30 cellular contexts compared by ENCODE assay signal in genomic region chr15:96764946-96765345, GRCh38.
"Had no signal": no experiment of that assay in that cellular context is flagged by ENCODE, and none has a peak within 500 bp of the region (broad histone marks: within the 10 kb centered on the region; RNA-seq: fewer than 3 reads in every experiment).

No MANE protein-coding gene starts in this region.

- H3K9me3 Mint-ChIP-seq: activated CD4-positive, alpha-beta T cell treated with anti-CD3 and anti-CD28 coated beads, Interleukin-2, amount 10 ng/mL, durations not matched to agents 7 days and 5 days; activated naive CD4-positive, alpha-beta T cell treated with anti-CD3 and anti-CD28 coated beads, Interleukin-2, amount 10 ng/mL, durations not matched to agents 7 days and 5 days; activated naive CD8-positive, alpha-beta T cell treated with anti-CD3 and anti-CD28 coated beads, Interleukin-2, amount 10 ng/mL, durations not matched to agents 7 days and 5 days; activated T-cell treated with anti-CD3 and anti-CD28 coated beads, Interleukin-2, amount 50 U/mL, for 24 hours; T-helper 2 cell treated with Interferon-gamma antibody and Interleukin-4, amounts not matched to agents 5 μg/mL and 100 μg/mL, for 36 hours had no signal

- H3K27me3 Mint-ChIP-seq: activated CD4-positive, alpha-beta memory T cell treated with anti-CD3 and anti-CD28 coated beads, Interleukin-2, amount 10 ng/mL, durations not matched to agents 7 days and 5 days; activated CD4-positive, alpha-beta T cell treated with anti-CD3 and anti-CD28 coated beads, Interleukin-2, amount 10 ng/mL, durations not matched to agents 7 days and 5 days; activated naive CD4-positive, alpha-beta T cell treated with anti-CD3 and anti-CD28 coated beads, Interleukin-2, amount 10 ng/mL, durations not matched to agents 7 days and 5 days; activated naive CD8-positive, alpha-beta T cell treated with anti-CD3 and anti-CD28 coated beads, Interleukin-2, amount 10 ng/mL, durations not matched to agents 7 days and 5 days; activated T-cell treated with anti-CD3 and anti-CD28 coated beads, Interleukin-2, amount 50 U/mL, for 24 hours; T-helper 17 cell had no signal

- H3K27me3 ChIP-seq: ascending aorta, breast epithelium, cardiac muscle cell, colonic mucosa had no signal

- H3K27ac ChIP-seq: ascending aorta, breast epithelium, cardiac muscle cell, colonic mucosa, epithelial cell of prostate, WERI-Rb-1 had no signal

- H3K27ac Mint-ChIP-seq: activated CD4-positive, alpha-beta memory T cell treated with anti-CD3 and anti-CD28 coated beads, Interleukin-2, amount 10 ng/mL, durations not matched to agents 7 days and 5 days; activated CD4-positive, alpha-beta T cell treated with anti-CD3 and anti-CD28 coated beads, Interleukin-2, amount 10 ng/mL, durations not matched to agents 7 days and 5 days; activated naive CD4-positive, alpha-beta T cell treated with anti-CD3 and anti-CD28 coated beads, Interleukin-2, amount 10 ng/mL, durations not matched to agents 7 days and 5 days; activated naive CD4-positive, alpha-beta T cell treated with anti-CD3 and anti-CD28 coated beads, Interleukin-2, amount 50 U/mL, for 72 hours; activated naive CD8-positive, alpha-beta T cell treated with anti-CD3 and anti-CD28 coated beads, Interleukin-2, amount 10 ng/mL, durations not matched to agents 7 days and 5 days; activated T-cell treated with anti-CD3 and anti-CD28 coated beads, Interleukin-2, amount 50 U/mL, for 24 hours; activated T-cell treated with anti-CD3 and anti-CD28 coated beads, Interleukin-2, amount 50 U/mL, for 72 hours; brain; T-helper 17 cell; T-helper 2 cell treated with Interferon-gamma antibody and Interleukin-4, amounts not matched to agents 5 μg/mL and 100 μg/mL, for 36 hours had no signal

- H3K4me3 ChIP-seq: ascending aorta, breast epithelium, cardiac muscle cell, colonic mucosa had no signal

- H3K36me3 ChIP-seq: ascending aorta, breast epithelium, cardiac muscle cell, colonic mucosa, WERI-Rb-1 had no signal

- H3K4me3 Mint-ChIP-seq: activated CD4-positive, alpha-beta memory T cell treated with anti-CD3 and anti-CD28 coated beads, Interleukin-2, amount 10 ng/mL, durations not matched to agents 7 days and 5 days; activated CD4-positive, alpha-beta T cell treated with anti-CD3 and anti-CD28 coated beads, Interleukin-2, amount 10 ng/mL, durations not matched to agents 7 days and 5 days; activated naive CD4-positive, alpha-beta T cell treated with anti-CD3 and anti-CD28 coated beads, Interleukin-2, amount 10 ng/mL, durations not matched to agents 7 days and 5 days; activated naive CD8-positive, alpha-beta T cell treated with anti-CD3 and anti-CD28 coated beads, Interleukin-2, amount 10 ng/mL, durations not matched to agents 7 days and 5 days; activated T-cell treated with anti-CD3 and anti-CD28 coated beads, Interleukin-2, amount 50 U/mL, for 24 hours; activated T-cell treated with anti-CD3 and anti-CD28 coated beads, Interleukin-2, amount 50 U/mL, for 72 hours; brain; T-helper 17 cell; T-helper 2 cell treated with Interferon-gamma antibody and Interleukin-4, amounts not matched to agents 5 μg/mL and 100 μg/mL, for 36 hours had no signal

- H3K9me3 ChIP-seq: ascending aorta, breast epithelium, colonic mucosa had no signal

- H3K4me1 Mint-ChIP-seq: activated CD4-positive, alpha-beta memory T cell treated with anti-CD3 and anti-CD28 coated beads, Interleukin-2, amount 10 ng/mL, durations not matched to agents 7 days and 5 days; activated CD4-positive, alpha-beta T cell treated with anti-CD3 and anti-CD28 coated beads, Interleukin-2, amount 10 ng/mL, durations not matched to agents 7 days and 5 days; activated naive CD4-positive, alpha-beta T cell treated with anti-CD3 and anti-CD28 coated beads, Interleukin-2, amount 10 ng/mL, durations not matched to agents 7 days and 5 days; activated naive CD8-positive, alpha-beta T cell treated with anti-CD3 and anti-CD28 coated beads, Interleukin-2, amount 10 ng/mL, durations not matched to agents 7 days and 5 days; brain; T-helper 17 cell had no signal

- H3K36me3 Mint-ChIP-seq: activated naive CD4-positive, alpha-beta T cell treated with anti-CD3 and anti-CD28 coated beads, Interleukin-2, amount 10 ng/mL, durations not matched to agents 7 days and 5 days; activated naive CD4-positive, alpha-beta T cell treated with anti-CD3 and anti-CD28 coated beads, Interleukin-2, amount 50 U/mL, for 72 hours; activated naive CD8-positive, alpha-beta T cell treated with anti-CD3 and anti-CD28 coated beads, Interleukin-2, amount 10 ng/mL, durations not matched to agents 7 days and 5 days; brain had no signal

- H3K4me1 ChIP-seq: ascending aorta, breast epithelium, colonic mucosa had no signal

- DNase-seq: activated CD4-positive, alpha-beta memory T cell treated with anti-CD3 and anti-CD28 coated beads, Interleukin-2, amount 10 ng/mL, durations not matched to agents 7 days and 5 days; activated CD4-positive, alpha-beta T cell treated with anti-CD3 and anti-CD28 coated beads for 4 hours; activated CD4-positive, alpha-beta T cell treated with anti-CD3 and anti-CD28 coated beads, Interleukin-2, amount 10 ng/mL, durations not matched to agents 7 days and 5 days; activated CD4-positive, alpha-beta T cell treated with anti-CD3 and anti-CD28 coated beads, Interleukin-2, amount 50 U/mL, for 4 hours; activated CD4-positive, CD25-positive, alpha-beta regulatory T cell; activated CD4-positive, CD25-positive, alpha-beta regulatory T cell treated with anti-CD3 and anti-CD28 coated beads, Interleukin-2, amount 50 U/mL, for 72 hours; activated CD8-positive, alpha-beta memory T cell treated with anti-CD3 and anti-CD28 coated beads, Interleukin-2, amount 50 U/mL, for 48 hours; activated gamma-delta T cell; activated naive CD4-positive, alpha-beta T cell; activated naive CD4-positive, alpha-beta T cell treated with anti-CD3 and anti-CD28 coated beads, Interleukin-2, amount 10 ng/mL, durations not matched to agents 7 days and 5 days; activated naive CD8-positive, alpha-beta T cell treated with anti-CD3 and anti-CD28 coated beads, Interleukin-2, amount 10 ng/mL, durations not matched to agents 7 days and 5 days; activated T-cell treated with anti-CD3 and anti-CD28 coated beads for 4 hours; activated T-cell treated with anti-CD3 and anti-CD28 coated beads, Interleukin-2, amount 50 U/mL, for 24 hours; activated T-cell treated with anti-CD3 and anti-CD28 coated beads, Interleukin-2, amount 50 U/mL, for 72 hours; central memory CD4-positive, alpha-beta T cell; cerebellar nuclear complex; colonic mucosa; effector CD8-positive, alpha-beta T cell; foreskin fibroblast; head of caudate nucleus; T-helper 17 cell; T1000; WERI-Rb-1 had no signal
